Comparison of ENCODE assay signal across 11 cellular contexts in genomic region chr16:12010388-12011251, GRCh38. TPM values are rescaled to one million over a fixed set of nuclear protein-coding genes. Genes with fewer than 3 reads are reported as not detected.
DNase-seq lines count a peak whose midpoint lies in the region; ATAC-seq and TF ChIP-seq lines count a peak whose summit lies in the region.
"Had no signal": no experiment of that assay in that cellular context is flagged by ENCODE, and none has a peak within 500 bp of the region (broad histone marks: within the 10 kb centered on the region; RNA-seq: fewer than 3 reads in every experiment).

No MANE protein-coding gene starts in this region.

- DNase-seq in Peyer's patch = no peak
- no peak for DNase-seq in heart left ventricle
- no peak for DNase-seq in SW480 (ENCODE audit: low spot score)
- DNase-seq in NCI-H2196 treated with DMSO at 0.1 percent for 48 hours (lab: John Stamatoyannopoulos, UW; ENCODE audit: unreplicated experiment) = no peak
- no peak for DNase-seq in NCI-H345 treated with DMSO at 0.1 percent for 48 hours (lab: John Stamatoyannopoulos, UW; ENCODE audit: unreplicated experiment)
- DNase-seq: EL, NCI-H1930, WERI-Rb-1 had no signal

- H3F3A ChIP-seq in DOHH2 (ENCODE audit: control insufficient read depth, insufficient read depth) = no peaks in the 10 kb centered on the region; the same call in 1 of the 2 replicates

- peak in 1 of 4 donors; percentile 58 for ATAC-seq in heart left ventricle
- ATAC-seq in stimulated activated memory B cell treated with anti-CD40 and anti-IgM and Interleukin-4, amounts not matched to agents 10 μg/mL and 1 μg/mL and 100 μg/mL, for 72 hours = peak; percentile 62

- H4K20me1 ChIP-seq in DOHH2 (ENCODE audit: control insufficient read depth, insufficient read depth, low read depth, low read length) = no peaks in the 10 kb centered on the region

- H3K36me3 Mint-ChIP-seq in stimulated activated memory B cell treated with anti-CD40 and anti-IgM and Interleukin-4, amounts not matched to agents 10 μg/mL and 1 μg/mL and 100 μg/mL, for 72 hours = peaks cover 48% of the 10 kb centered on the region

- H3K27me3 ChIP-seq in DOHH2 (ENCODE audit: control insufficient read depth, low read length) (no peaks in the 10 kb centered on the region), Peyer's patch (no peaks in the 10 kb centered on the region), heart left ventricle (no peaks in the 10 kb centered on the region)

- H3K36me3 ChIP-seq in DOHH2 (ENCODE audit: control insufficient read depth, low read length) (no peaks in the 10 kb centered on the region), Peyer's patch (no peaks in the 10 kb centered on the region), heart left ventricle (peaks cover 0 to 6% (median 0%) of the 10 kb centered on the region in 9 donors)
- H3K36me3 ChIP-seq: WERI-Rb-1 had no signal

- H3K4me1 Mint-ChIP-seq in stimulated activated memory B cell treated with anti-CD40 and anti-IgM and Interleukin-4, amounts not matched to agents 10 μg/mL and 1 μg/mL and 100 μg/mL, for 72 hours = peaks cover 34% of the 10 kb centered on the region

- H3K27me3 Mint-ChIP-seq in stimulated activated memory B cell treated with anti-CD40 and anti-IgM and Interleukin-4, amounts not matched to agents 10 μg/mL and 1 μg/mL and 100 μg/mL, for 72 hours = no peaks in the 10 kb centered on the region

- TF ChIP-seq POLR2A in Peyer's patch (IDR thresholded peaks at IDR 0.05) (no peak), heart left ventricle (IDR thresholded peaks at IDR 0.05) (no peak)

- H3K4me3 ChIP-seq in DOHH2 (ENCODE audit: low read length) (no peak overlapping the region), Peyer's patch (no peak overlapping the region), heart left ventricle (peak overlapping the region in 1 of 12 donors; percentile 16)

- peak overlapping the region; percentile 85 for H3K27ac Mint-ChIP-seq in stimulated activated memory B cell treated with anti-CD40 and anti-IgM and Interleukin-4, amounts not matched to agents 10 μg/mL and 1 μg/mL and 100 μg/mL, for 72 hours
- H3K27ac Mint-ChIP-seq: activated T-helper 2 cell treated with anti-CD3 and anti-CD28 coated beads, Interferon-gamma antibody, Interleukin-2, Interleukin-4, amounts not matched to agents 10 μg/mL and 5 μg/mL and 100 μg/mL, durations not matched to agents 14 hours and 24 hours and 36 hours had no signal

- H3K79me2 ChIP-seq in DOHH2 (ENCODE audit: control insufficient read depth, low read length) = no peaks in the 10 kb centered on the region

- no peak for TF ChIP-seq CTCF in DOHH2 (IDR thresholded peaks at IDR 0.05; ENCODE audit: low read depth, low read length, poor library complexity, severe bottlenecking)
- TF ChIP-seq CTCF in Peyer's patch (IDR thresholded peaks at IDR 0.05) = no peak
- TF ChIP-seq CTCF in heart left ventricle (IDR thresholded peaks at IDR 0.05) = no peak

- H3K4me1 ChIP-seq in DOHH2 (ENCODE audit: control insufficient read depth, low read length) = peaks cover 11% of the 10 kb centered on the region
- peaks cover 0 to 4% (median 0%) of the 10 kb centered on the region in 4 donors for H3K4me1 ChIP-seq in Peyer's patch
- peaks cover 0 to 17% (median 1%) of the 10 kb centered on the region in 12 donors for H3K4me1 ChIP-seq in heart left ventricle

- H3K9me2 ChIP-seq in DOHH2 (replicated peaks; ENCODE audit: control insufficient read depth, low read length) = no peaks in the 10 kb centered on the region

- H3K4me2 ChIP-seq in DOHH2 (ENCODE audit: low read length) = peak overlapping the region; percentile 23

- no peaks in the 10 kb centered on the region for H3K9me3 Mint-ChIP-seq in stimulated activated memory B cell treated with anti-CD40 and anti-IgM and Interleukin-4, amounts not matched to agents 10 μg/mL and 1 μg/mL and 100 μg/mL, for 72 hours
- H3K9me3 Mint-ChIP-seq: activated T-helper 2 cell treated with anti-CD3 and anti-CD28 coated beads, Interferon-gamma antibody, Interleukin-2, Interleukin-4, amounts not matched to agents 10 μg/mL and 5 μg/mL and 100 μg/mL, durations not matched to agents 14 hours and 24 hours and 36 hours had no signal

- peak overlapping the region; percentile 18 for H3K4me3 Mint-ChIP-seq in stimulated activated memory B cell treated with anti-CD40 and anti-IgM and Interleukin-4, amounts not matched to agents 10 μg/mL and 1 μg/mL and 100 μg/mL, for 72 hours

- WGBS in heart left ventricle, 4 donors = 64 to 74% (median 68%) methylated on average over 13 of the region's 13 CpGs

- H3K27ac ChIP-seq in DOHH2 (ENCODE audit: low read depth, low read length) = no peak overlapping the region
- peak overlapping the region in 3 of 4 donors; percentile 22 to 55 (median 49) for H3K27ac ChIP-seq in Peyer's patch
- H3K27ac ChIP-seq in heart left ventricle = peak overlapping the region in 8 of 12 donors; percentile 1 to 82 (median 36)
- H3K27ac ChIP-seq: WERI-Rb-1 had no signal

- intact Hi-C loops in heart left ventricle (cut with DNase I) = no loop called here

- H3K9me3 ChIP-seq in DOHH2 (ENCODE audit: control insufficient read depth, insufficient read depth, low read length) (no peaks in the 10 kb centered on the region), Peyer's patch (no peaks in the 10 kb centered on the region), heart left ventricle (no peaks in the 10 kb centered on the region)

RNA-seq across cellular contexts. Expression of gene SNX29, which starts 34.1 kb away (rescaled TPM):
- total RNA-seq in Peyer's patch (100 to 1,000 TPM in 1 of 4 donors, 10 to 100 TPM in 3; 12.0 to 106 (median 26.9) TPM), heart left ventricle (10 to 100 TPM in 8 of 9 donors, 1 to 10 TPM in 1; 8.4 to 26.2 (median 12.9) TPM)
- 1 to 10 TPM; 3.7 to 4.3 TPM for polyA plus RNA-seq in heart left ventricle

RNA-seq across cellular contexts. Expression of gene TNFRSF17, which starts 45.6 kb away (rescaled TPM):
- total RNA-seq in Peyer's patch (not detected), heart left ventricle (under 1 TPM in 1 of 9 donors, not detected in 8; 0.99 TPM)
- not detected for polyA plus RNA-seq in heart left ventricle
- total RNA-seq: activated T-helper 2 cell treated with anti-CD3 and anti-CD28 coated beads, Interferon-gamma antibody, Interleukin-2, Interleukin-4, amounts not matched to agents 10 μg/mL and 5 μg/mL and 100 μg/mL, durations not matched to agents 14 hours and 24 hours and 36 hours had no signal
